Comparison of ENCODE assay signal across 8 cellular contexts in the genomic region with DNA sequence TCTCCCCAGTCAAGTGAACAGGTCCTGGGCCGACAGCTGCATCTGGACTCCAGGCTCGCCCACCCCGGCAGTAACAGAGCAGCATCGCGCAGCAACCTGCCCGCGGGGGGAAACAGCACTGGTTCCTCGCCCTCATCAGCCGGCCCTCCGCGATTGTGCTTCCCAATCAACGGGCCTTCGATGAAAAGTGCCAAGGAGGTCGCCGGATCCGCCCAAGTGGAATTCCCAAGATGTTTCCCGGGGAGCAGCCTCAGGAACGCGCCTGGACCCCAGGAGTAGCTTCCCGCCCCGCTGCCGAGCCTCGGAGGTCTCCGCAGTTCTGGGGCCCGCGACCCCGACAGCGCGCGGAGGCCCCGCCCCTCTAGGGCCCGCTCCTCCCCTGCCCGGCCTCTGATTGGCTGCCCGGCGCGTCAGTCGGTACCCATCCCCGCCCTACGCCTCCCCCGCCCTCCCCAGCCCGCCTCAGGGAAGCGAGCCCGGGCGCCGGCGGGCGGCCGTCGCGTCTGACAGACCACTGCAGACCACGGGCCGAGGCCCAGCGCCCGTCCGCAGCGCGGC. TPM values are rescaled to one million over a fixed set of nuclear protein-coding genes. Genes with fewer than 3 reads are reported as not detected.
DNase-seq lines count a peak whose midpoint lies in the region; ATAC-seq and TF ChIP-seq lines count a peak whose summit lies in the region.

A gene (plus strand): TSS at position 460 of the 558 bp plus-strand sequence. CDS start 103 bp downstream, outside the sequence.

- H3K27me3 ChIP-seq in BLaER1 (peaks cover 44% of the 10 kb centered on the region), dorsolateral prefrontal cortex (peaks cover 0 to 30% (median 0%) of the 10 kb centered on the region in 45 donors), lung (ENCODE audit: control insufficient read depth, insufficient read depth) (no peaks in the 10 kb centered on the region)

- H3K4me3 ChIP-seq in BLaER1 (peak within 1 kb of the TSS; percentile 71), dorsolateral prefrontal cortex (peak within 1 kb of the TSS; percentile 55 to 88 (median 73)), lung (peak within 1 kb of the TSS; percentile 57)

- H3K27ac ChIP-seq in BLaER1 (no peak within 1 kb of the TSS), dorsolateral prefrontal cortex (peak within 1 kb of the TSS in 49 of 59 donors; percentile 10 to 88 (median 64)), lung (ENCODE audit: low read depth in 1 of 2, low read length in 1 of 2) (peak within 1 kb of the TSS in 1 of 2 donors; percentile 91)

- peak; percentile 97 for DNase-seq in NCI-H748 treated with DMSO at 0.1 percent for 48 hours (lab: John Stamatoyannopoulos, UW)
- peak; percentile 88 to 89 for DNase-seq in activated CD4-positive, alpha-beta T cell treated with anti-CD3 and anti-CD28 coated beads, Interleukin-2, amount 50 U/mL, for 48 hours
- DNase-seq in dorsolateral prefrontal cortex = peak; percentile 60 to 94 (median 83)
- DNase-seq in lung (ENCODE audit: low spot score) = peak; percentile 92
- DNase-seq in stimulated activated CD4-positive, alpha-beta T cell treated with anti-CD3 and anti-CD28 coated beads, TNF-alpha, amount 100 ng/mL, for 4 hours (ENCODE audit: low read depth in 3 of 3) = peak; percentile 80 to 87 (median 80)

- 1 to 2% methylated on average over 39 to 57 of the region's 57 CpGs for WGBS in lung, 2 donors

- peak within 1 kb of the TSS; percentile 6; the same call in 1 of the 2 replicates for H3K9ac ChIP-seq in BLaER1

- ATAC-seq in GM19351 (IDR thresholded peaks at IDR 0.05; ENCODE audit: unreplicated experiment) (peak; percentile 96), HG03457 (IDR thresholded peaks at IDR 0.05; ENCODE audit: unreplicated experiment) (peak; percentile 95), lung (ENCODE audit: insufficient read depth, low FRiP score) (peak; percentile 94)

- H3K4me2 ChIP-seq in BLaER1 = peak within 1 kb of the TSS; percentile 99

- H3K36me3 ChIP-seq in BLaER1 (no peaks in the 10 kb centered on the region), lung (ENCODE audit: control insufficient read depth in 2 of 2, insufficient read depth in 2 of 2, low read length in 2 of 2) (no peaks in the 10 kb centered on the region)

- intact Hi-C loops in dorsolateral prefrontal cortex (cut with DNase I) = no loop called here

- peaks cover 13% of the 10 kb centered on the region; the same call in 1 of the 2 replicates for H3K4me1 ChIP-seq in BLaER1
- peaks cover 0 to 7% of the 10 kb centered on the region in 2 donors for H3K4me1 ChIP-seq in lung (ENCODE audit: control insufficient read depth in 2 of 2, insufficient read depth in 2 of 2, low read length in 2 of 2)

- H4K20me1 ChIP-seq in BLaER1 = peaks cover 8% of the 10 kb centered on the region; the same call in 1 of the 2 replicates

- TF ChIP-seq CTCF in dorsolateral prefrontal cortex (IDR thresholded peaks at IDR 0.05 in 54 of 56, conservative IDR thresholded peaks at IDR 0.05 in 2 of 56; ENCODE audit: low read depth in 1 of 56, partially characterized antibody in 56 of 56) (no peak), lung (IDR thresholded peaks at IDR 0.05; ENCODE audit: control extremely low read depth, extremely low read depth) (no peak)

- H3K9me3 ChIP-seq in BLaER1 (peaks cover 25% of the 10 kb centered on the region), lung (ENCODE audit: control insufficient read depth in 2 of 2, insufficient read depth in 1 of 2, low read length in 1 of 2) (peaks cover 0 to 3% of the 10 kb centered on the region in 2 donors)

RNA-seq across cellular contexts. Expression of the gene that starts here (rescaled TPM):
- 10 to 100 TPM in 85 of 120 experiments, 1 to 10 TPM in 35; 4.8 to 22.8 (median 11.5) TPM for total RNA-seq in dorsolateral prefrontal cortex
- 10 to 100 TPM; 19.7 to 59.9 TPM for total RNA-seq in lung
- 10 to 100 TPM; 24.2 to 35.9 TPM for polyA plus RNA-seq in lung
